Comparison of ENCODE assay signal across 1 cellular context in genomic region chr5:1637639-1638481, GRCh38.
TF ChIP-seq lines count a peak whose summit lies in the region.

No MANE protein-coding gene starts in this region.

TF ChIP-seq in HepG2, 621 proteins besides CTCF, POLR2A, EP300 and RAD21 (continued from another document):
- TF ChIP-seq FOXO4 (CRISPR knock-in tag; conservative IDR thresholded peaks at IDR 0.05) (no peak), ZMAT3 (CRISPR knock-in tag; conservative IDR thresholded peaks at IDR 0.05) (no peak), ZNF354B (CRISPR knock-in tag; IDR thresholded peaks at IDR 0.05) (no peak), JUNB (CRISPR knock-in tag; IDR thresholded peaks at IDR 0.05; ENCODE audit: borderline replicate concordance) (no peak), FOXC1 (CRISPR knock-in tag; IDR thresholded peaks at IDR 0.05; ENCODE audit: borderline replicate concordance) (no peak), CBX1 (IDR thresholded peaks at IDR 0.05; ENCODE audit: low read depth) (no peak)
